ENCODE assay signal across 8 cellular contexts in genomic region chr12:95805864-95806669, GRCh38. TPM values are rescaled to one million over a fixed set of nuclear protein-coding genes. Genes with fewer than 3 reads are reported as not detected.
DNase-seq lines count a peak whose midpoint lies in the region; TF ChIP-seq lines count a peak whose summit lies in the region.

No MANE protein-coding gene starts in this region.

- intact Hi-C loops in prostate gland (cut with DNase I), result no loop called here

- H3K9me3 ChIP-seq in MG63 (peaks cover 4% of the 10 kb centered on the region), prostate gland (no peaks in the 10 kb centered on the region)
- no peaks in the 10 kb centered on the region for H3K9me3 ChIP-seq in effector memory CD4-positive, alpha-beta T cell (ENCODE audit: control insufficient read depth, low read length)

- H3K36me3 ChIP-seq in BJ (ENCODE audit: control insufficient read depth, insufficient read depth, low read length) (no peaks in the 10 kb centered on the region), MG63 (no peaks in the 10 kb centered on the region), mesendoderm (ENCODE audit: control insufficient read depth, insufficient read depth, low read length) (no peaks in the 10 kb centered on the region), prostate gland (no peaks in the 10 kb centered on the region)
- H3K36me3 ChIP-seq in effector memory CD4-positive, alpha-beta T cell (ENCODE audit: control insufficient read depth, insufficient read depth, low read length), result no peaks in the 10 kb centered on the region

- H3K79me2 ChIP-seq in mesendoderm (ENCODE audit: control insufficient read depth, insufficient read depth, low read length), result no peaks in the 10 kb centered on the region

- H2BK5ac ChIP-seq in mesendoderm (ENCODE audit: low read length), result no peak overlapping the region

- H3K27ac ChIP-seq in effector memory CD4-positive, alpha-beta T cell (ENCODE audit: insufficient read depth, low read length, poor library complexity, severe bottlenecking), result peak overlapping the region; percentile 69
- H3K27ac ChIP-seq in mesendoderm (ENCODE audit: low read depth, low read length) (no peak overlapping the region), prostate gland (peak overlapping the region in 1 of 2 donors; percentile 34)

- POLR2A ChIA-PET in BJ (lab: Charles Lee), result no interaction called here

- no CpG with 5 or more reads among the region's 5 CpGs for WGBS in mesendoderm (ENCODE audit: extremely low coverage, insufficient coverage, low lambda C conversion rate)
- WGBS in prostate gland, result 45% methylated on average over 5 of the region's 5 CpGs

- H3K4me3 ChIP-seq in BJ (ENCODE audit: low read depth, low read length), result no peak overlapping the region
- no peak overlapping the region for H3K4me3 ChIP-seq in MG63
- no peak overlapping the region for H3K4me3 ChIP-seq in effector memory CD4-positive, alpha-beta T cell (ENCODE audit: insufficient read depth, low read depth, low read length, poor library complexity, severe bottlenecking)
- no peak overlapping the region for H3K4me3 ChIP-seq in mesendoderm (ENCODE audit: low read length)
- H3K4me3 ChIP-seq in prostate gland, result no peak overlapping the region

- no peak for TF ChIP-seq POLR2A in prostate gland (IDR thresholded peaks at IDR 0.05)

- DNase-seq in BJ (ENCODE audit: low read depth) (peak; percentile 100), MG63 (peak; percentile 81), mesendoderm (peak; percentile 49), prostate gland (ENCODE audit: low spot score) (no peak), NAMALWA (ENCODE audit: low spot score) (no peak)
- peak; percentile 14 to 28 (median 16) for DNase-seq in effector memory CD4-positive, alpha-beta T cell
- DNase-seq in effector CD8-positive, alpha-beta T cell (lab: John Stamatoyannopoulos, UW), result no peak
- DNase-seq in stimulated activated CD4-positive, alpha-beta T cell treated with anti-CD3 and anti-CD28 coated beads, Interleukin-4, amount 100 ng/mL, for 1 hour, result no peak

- no peak overlapping the region for H3K18ac ChIP-seq in mesendoderm (ENCODE audit: low read length)

- H3K9ac ChIP-seq in mesendoderm (ENCODE audit: low read length), result no peak overlapping the region

- H3K4ac ChIP-seq in mesendoderm (ENCODE audit: low read depth, low read length), result no peak overlapping the region

- no peaks in the 10 kb centered on the region for H3K27me3 ChIP-seq in BJ (ENCODE audit: control insufficient read depth, insufficient read depth, low read length)
- H3K27me3 ChIP-seq in MG63, result no peaks in the 10 kb centered on the region
- no peaks in the 10 kb centered on the region for H3K27me3 ChIP-seq in effector memory CD4-positive, alpha-beta T cell (replicated peaks; ENCODE audit: control insufficient read depth, insufficient read depth, low read length, poor library complexity, severe bottlenecking)
- no peaks in the 10 kb centered on the region for H3K27me3 ChIP-seq in mesendoderm (ENCODE audit: insufficient read depth, low read length, poor library complexity)
- H3K27me3 ChIP-seq in prostate gland (replicated peaks; ENCODE audit: insufficient read depth), result no peaks in the 10 kb centered on the region

- no peak overlapping the region for H4K8ac ChIP-seq in mesendoderm (ENCODE audit: low read depth, low read length)

- no peak overlapping the region for H3K56ac ChIP-seq in mesendoderm (ENCODE audit: low read length)

- no peak overlapping the region for H2BK120ac ChIP-seq in mesendoderm (ENCODE audit: low read depth, low read length)

- H4K5ac ChIP-seq in mesendoderm (ENCODE audit: low read length), result no peak overlapping the region

- CTCF ChIA-PET in BJ (lab: Yijun Ruan, JAX), result interaction anchor here (0.8 to 1.9 kb wide), 2 partner anchors 9 to 178 kb away, joined by 3 to 6 read pairs; no protein-coding TSS in a partner anchor

- no peaks in the 10 kb centered on the region for H3K79me1 ChIP-seq in mesendoderm (ENCODE audit: low read length)

- H2BK15ac ChIP-seq in mesendoderm (replicated peaks; ENCODE audit: low read depth), result no peak overlapping the region

- no peaks in the 10 kb centered on the region for H3K4me1 ChIP-seq in effector memory CD4-positive, alpha-beta T cell (ENCODE audit: control insufficient read depth, insufficient read depth, low read length, poor library complexity, severe bottlenecking)
- no peaks in the 10 kb centered on the region for H3K4me1 ChIP-seq in mesendoderm (ENCODE audit: control insufficient read depth, low read depth, low read length)
- no peaks in the 10 kb centered on the region for H3K4me1 ChIP-seq in prostate gland (replicated peaks)

- H3K23ac ChIP-seq in mesendoderm (ENCODE audit: low read length), result no peak overlapping the region

- no peak overlapping the region for H2AK5ac ChIP-seq in mesendoderm (ENCODE audit: low read length)

- TF ChIP-seq CTCF in BJ (IDR thresholded peaks at IDR 0.05; ENCODE audit: insufficient read depth, low read depth, low read length) (no peak), prostate gland (IDR thresholded peaks at IDR 0.05) (no peak)

- no peak overlapping the region for H3K4me2 ChIP-seq in mesendoderm (ENCODE audit: low read length)

RNA-seq across cellular contexts. Expression of gene NTN4, which starts 15.5 kb away (rescaled TPM):
- polyA plus RNA-seq in BJ (2011; rRNA removed), result 364 and 582 TPM in 2 replicates
- polyA minus RNA-seq in BJ (2011; rRNA and poly(A)+ RNA removed), result 432 and 549 TPM in 2 replicates
- 39.1 and 43.1 TPM in 2 replicates for total RNA-seq in MG63 (2014; rRNA removed; shearing (Covaris generic); ENCODE audit: low replicate concordance)
- 0.73 TPM for polyA plus RNA-seq in mesendoderm (2013, experiment 1 of 2)
- 0.70 TPM for polyA plus RNA-seq in mesendoderm (2013, experiment 2 of 2)
- 100 to 1,000 TPM in 1 of 2 donors, 10 to 100 TPM in 1; 79.2 to 118 TPM for total RNA-seq in prostate gland

RNA-seq across cellular contexts. Expression of gene SNRPF, which starts 52.7 kb away (rescaled TPM):
- polyA plus RNA-seq in BJ (2011; rRNA removed), result 8.9 and 11.1 TPM in 2 replicates
- 2.6 and 3.0 TPM in 2 replicates for polyA minus RNA-seq in BJ (2011; rRNA and poly(A)+ RNA removed)
- total RNA-seq in MG63 (2014; rRNA removed; shearing (Covaris generic); ENCODE audit: low replicate concordance), result 6.3 and 16.9 TPM in 2 replicates
- 177 TPM for polyA plus RNA-seq in mesendoderm (2013, experiment 1 of 2)
- 171 TPM for polyA plus RNA-seq in mesendoderm (2013, experiment 2 of 2)
- total RNA-seq in prostate gland, result 1 to 10 TPM; 7.4 to 8.3 TPM

Comparison
In these comparisons a context has a peak if more than half of its experiments do, and no peak if none do; other contexts are left out.
1. DNase-seq: peak in BJ (single experiment), MG63 (single experiment), effector memory CD4-positive, alpha-beta T cell (3 of 3) and mesendoderm (single experiment); none in effector CD8-positive, alpha-beta T cell (single experiment), prostate gland (single experiment), stimulated activated CD4-positive, alpha-beta T cell treated with anti-CD3 and anti-CD28 coated beads, Interleukin-4, amount 100 ng/mL, for 1 hour (single experiment) and NAMALWA (single experiment).